Comparison of ENCODE assay signal across 8 cellular contexts in genomic region chr20:5120189-5120484, GRCh38. TPM values are rescaled to one million over a fixed set of nuclear protein-coding genes. Genes with fewer than 3 reads are reported as not detected.
A peak's percentile ranks its signal among the peaks of the same experiment; 100 is the strongest.
DNase-seq lines count a peak whose midpoint lies in the region; ATAC-seq, FAIRE-seq and TF ChIP-seq lines count a peak whose summit lies in the region.

No MANE protein-coding gene starts in this region.

- H3K36me3 Mint-ChIP-seq in Caco-2 (ENCODE audit: insufficient read depth, unreplicated experiment) (peaks cover 60% of the 10 kb centered on the region), osteocyte (ENCODE audit: unreplicated experiment) (peaks cover 17% of the 10 kb centered on the region)

- FAIRE-seq in endothelial cell of umbilical vein (lab: Jason Lieb, UNC), result no peak

- dilution Hi-C loops in endothelial cell of umbilical vein (cut with MboI; ENCODE audit: extremely low pct_ligation_motif_present, low sequenced_read_pairs), result no loop called here

- ATAC-seq in GM18517 (IDR thresholded peaks at IDR 0.05; ENCODE audit: unreplicated experiment) (no peak), HG03280 (IDR thresholded peaks at IDR 0.05; ENCODE audit: unreplicated experiment) (no peak)

- H3K4me3 ChIP-seq in Caco-2 (ENCODE audit: low read depth, low read length) (peak overlapping the region; percentile 91), OCI-LY7 (ENCODE audit: low read depth, low read length, poor library complexity, severe bottlenecking) (peak overlapping the region; percentile 98), endothelial cell of umbilical vein (replicated peaks in 1 of 3; ENCODE audit: insufficient read depth in 1 of 3, low read depth in 1 of 3, low read length in 3 of 3) (peak overlapping the region; percentile 30 to 90 (median 67))

- peaks cover 13% of the 10 kb centered on the region; the same call in 1 of the 2 replicates for H3K4me1 ChIP-seq in Caco-2
- peaks cover 42% of the 10 kb centered on the region for H3K4me1 ChIP-seq in OCI-LY7 (ENCODE audit: insufficient read depth, low read length, poor library complexity, severe bottlenecking)
- peaks cover 22% of the 10 kb centered on the region for H3K4me1 ChIP-seq in endothelial cell of umbilical vein (ENCODE audit: control insufficient read depth, extremely low read depth, insufficient read depth, low read length)

- H4K20me1 ChIP-seq in OCI-LY7 (ENCODE audit: insufficient read depth, low read length) (peaks cover 39% of the 10 kb centered on the region), endothelial cell of umbilical vein (replicated peaks; ENCODE audit: control insufficient read depth, extremely low read depth, insufficient read depth, low read length) (no peaks in the 10 kb centered on the region)

- BruUV-seq in Caco-2 (replicated peaks; lab: Mats Ljungman, UMichigan) (no TSS peak), OCI-LY7 (replicated peaks; lab: Mats Ljungman, UMichigan) (no TSS peak), endothelial cell of umbilical vein (replicated peaks; lab: Mats Ljungman, UMichigan) (TSS peak; percentile 88)

- peak overlapping the region; percentile 22 for H3K9ac ChIP-seq in endothelial cell of umbilical vein (replicated peaks; ENCODE audit: extremely low read depth, insufficient read depth, low read length)

- H3K4me2 ChIP-seq in OCI-LY7 (ENCODE audit: low read length) (peak overlapping the region; percentile 78), endothelial cell of umbilical vein (ENCODE audit: insufficient read depth, low read length) (peak overlapping the region; percentile 68)

- H3K4me3 Mint-ChIP-seq in Caco-2 (ENCODE audit: unreplicated experiment), result peak overlapping the region; percentile 94
- peak overlapping the region; percentile 89 for H3K4me3 Mint-ChIP-seq in osteocyte (ENCODE audit: unreplicated experiment)

- no peak for DNase-seq in Caco-2
- DNase-seq in OCI-LY7 (ENCODE audit: low spot score), result no peak
- DNase-seq in endothelial cell of umbilical vein (ENCODE audit: low read depth, low spot score), result no peak
- no peak for DNase-seq in osteocyte (ENCODE audit: extremely low spot score, unreplicated experiment)
- DNase-seq in NCI-H128 (lab: John Stamatoyannopoulos, UW; ENCODE audit: unreplicated experiment), result no peak
- DNase-seq in GM10266 (ENCODE audit: extremely low spot score), result no peak

- H3K36me3 ChIP-seq in Caco-2 (ENCODE audit: control insufficient read depth, insufficient read depth, low read length) (peaks cover 1% of the 10 kb centered on the region; the same call in 1 of the 2 replicates), OCI-LY7 (ENCODE audit: insufficient read depth, low read length) (peaks cover 41% of the 10 kb centered on the region), endothelial cell of umbilical vein (ENCODE audit: control insufficient read depth in 2 of 2, extremely low read depth in 1 of 2, insufficient read depth in 2 of 2, low read length in 2 of 2) (peaks cover 0 to 3% of the 10 kb centered on the region in 2 experiments)

- H3K9me1 ChIP-seq in endothelial cell of umbilical vein (replicated peaks; ENCODE audit: control insufficient read depth, extremely low read depth, insufficient read depth, low read length), result no peaks in the 10 kb centered on the region

- H3K27ac Mint-ChIP-seq in Caco-2 (ENCODE audit: unreplicated experiment), result peak overlapping the region; percentile 91
- peak overlapping the region; percentile 96 for H3K27ac Mint-ChIP-seq in osteocyte (ENCODE audit: unreplicated experiment)

- H3K27me3 Mint-ChIP-seq in Caco-2 (ENCODE audit: insufficient read depth, unreplicated experiment) (no peaks in the 10 kb centered on the region), osteocyte (ENCODE audit: unreplicated experiment) (no peaks in the 10 kb centered on the region)

- H3K9me3 Mint-ChIP-seq in Caco-2 (ENCODE audit: unreplicated experiment), result no peaks in the 10 kb centered on the region
- no peaks in the 10 kb centered on the region for H3K9me3 Mint-ChIP-seq in osteocyte (ENCODE audit: unreplicated experiment)

- H3K9me3 ChIP-seq in Caco-2, result no peaks in the 10 kb centered on the region
- H3K9me3 ChIP-seq in OCI-LY7 (ENCODE audit: low read length), result no peaks in the 10 kb centered on the region
- no peaks in the 10 kb centered on the region for H3K9me3 ChIP-seq in endothelial cell of umbilical vein (replicated peaks; ENCODE audit: control insufficient read depth, insufficient read depth, low read length)

- peak overlapping the region; percentile 50 for H2AFZ ChIP-seq in OCI-LY7 (ENCODE audit: low read length)
- H2AFZ ChIP-seq in endothelial cell of umbilical vein (ENCODE audit: low read depth, low read length), result peak overlapping the region; percentile 61

- TF ChIP-seq CTCF in Caco-2 (IDR thresholded peaks at IDR 0.05; ENCODE audit: insufficient read depth in 1 of 2, low read depth in 1 of 2, low read length in 1 of 2, severe bottlenecking in 1 of 2, unreplicated experiment in 1 of 2) (no peak), OCI-LY7 (conservative IDR thresholded peaks at IDR 0.05; ENCODE audit: low read length) (no peak), endothelial cell of umbilical vein (IDR thresholded peaks at IDR 0.05; ENCODE audit: extremely low read depth in 1 of 2, insufficient read depth in 1 of 2, low read depth in 1 of 2, low read length in 2 of 2) (no peak), osteocyte (IDR thresholded peaks at IDR 0.05) (no peak), GM10266 (IDR thresholded peaks at IDR 0.05; ENCODE audit: control insufficient read depth, insufficient read depth, low read depth, missing control alignments) (no peak)

- peaks cover 46% of the 10 kb centered on the region for H3K79me2 ChIP-seq in OCI-LY7 (ENCODE audit: insufficient read depth, low read depth, low read length)
- peaks cover 37% of the 10 kb centered on the region for H3K79me2 ChIP-seq in endothelial cell of umbilical vein (ENCODE audit: control insufficient read depth, insufficient read depth, low read length)

- H3K27me3 ChIP-seq in Caco-2 (replicated peaks; ENCODE audit: control insufficient read depth, insufficient read depth, low read length) (no peaks in the 10 kb centered on the region), endothelial cell of umbilical vein (ENCODE audit: control insufficient read depth in 2 of 2, insufficient read depth in 2 of 2, low read length in 2 of 2) (no peaks in the 10 kb centered on the region)

- H3K9me2 ChIP-seq in OCI-LY7 (ENCODE audit: insufficient read depth, low read length), result no peaks in the 10 kb centered on the region

- H3K27ac ChIP-seq in OCI-LY7 (ENCODE audit: low read depth, low read length, poor library complexity, severe bottlenecking), result peak overlapping the region; percentile 89
- H3K27ac ChIP-seq in endothelial cell of umbilical vein (ENCODE audit: insufficient read depth, low read depth, low read length), result peak overlapping the region; percentile 46

- CTCF ChIA-PET in Caco-2 (lab: Charles Lee), result interaction anchor here (1.2 kb wide), 1 partner anchor 72 kb away, joined by 9 read pairs; no protein-coding TSS in a partner anchor
- CTCF ChIA-PET in OCI-LY7 (lab: Charles Lee; ENCODE audit: unreplicated experiment), result interaction anchor here (0.8 kb wide), 1 partner anchor 72 kb away, joined by 4 read pairs; no protein-coding TSS in a partner anchor
- CTCF ChIA-PET in endothelial cell of umbilical vein (lab: Charles Lee), result interaction anchor here (1.4 kb wide), 1 partner anchor 40 kb away, joined by 3 read pairs; no protein-coding TSS in a partner anchor

- peak; percentile 93 for TF ChIP-seq POLR2A in endothelial cell of umbilical vein (IDR thresholded peaks at IDR 0.05; ENCODE audit: low read depth, low read length)

- H3K4me1 Mint-ChIP-seq in Caco-2 (ENCODE audit: low read depth, unreplicated experiment) (peaks cover 16% of the 10 kb centered on the region), osteocyte (ENCODE audit: unreplicated experiment) (peaks cover 29% of the 10 kb centered on the region)

- POLR2A ChIA-PET in Caco-2 (lab: Charles Lee), result interaction anchor here (0.6 to 0.7 kb wide), 3 partner anchors 16 to 778 kb away, joined by 3 to 6 read pairs (median 3); no protein-coding TSS in a partner anchor
- POLR2A ChIA-PET in OCI-LY7 (lab: Charles Lee), result interaction anchor here (0.7 to 2.3 kb wide), 15 partner anchors 9 to 843 kb away, joined by 3 to 19 read pairs (median 4); no protein-coding TSS in a partner anchor
- POLR2A ChIA-PET in endothelial cell of umbilical vein (lab: Charles Lee), result interaction anchor here (0.6 to 1.7 kb wide), 2 partner anchors 37 to 72 kb away, joined by 5 to 6 read pairs; no protein-coding TSS in a partner anchor

- intact Hi-C loops in Caco-2 (cut with micrococcal nuclease; ENCODE audit: unreplicated experiment), result loop anchor here (10.0 kb wide), 1 partner anchor 325 kb away; no protein-coding TSS in a partner anchor
- intact Hi-C loops in OCI-LY7 (cut with micrococcal nuclease; ENCODE audit: unreplicated experiment), result no loop called here
- intact Hi-C loops in endothelial cell of umbilical vein (cut with micrococcal nuclease), result loop anchor here (1.0 to 10.0 kb wide), 2 partner anchors 72 to 235 kb away; no protein-coding TSS in a partner anchor

RNA-seq across cellular contexts. Expression of gene PCNA, which starts 0.4 kb away (rescaled TPM):
- total RNA-seq in Caco-2 (2022), result 233 and 258 TPM in 2 replicates
- total RNA-seq in OCI-LY7 (2014; rRNA removed; shearing (Covaris generic)), result 499 and 567 TPM in 2 replicates
- 470 and 513 TPM in 2 replicates for total RNA-seq in OCI-LY7 (2022)
- 161 and 175 TPM in 2 replicates for total RNA-seq in endothelial cell of umbilical vein
- polyA plus RNA-seq in endothelial cell of umbilical vein, result 261 and 295 TPM in 2 replicates
- 260 and 295 TPM in 2 replicates for polyA plus RNA-seq in endothelial cell of umbilical vein (2011; cell fraction: cytosol; rRNA removed)
- polyA plus RNA-seq in endothelial cell of umbilical vein (2011; cell fraction: nucleus; rRNA removed), result 125 and 178 TPM in 2 replicates
- polyA plus RNA-seq in endothelial cell of umbilical vein (2012), result 108 and 212 TPM in 2 replicates
- 94.7 and 108 TPM in 2 replicates for polyA minus RNA-seq in endothelial cell of umbilical vein
- 273 TPM for polyA minus RNA-seq in endothelial cell of umbilical vein (2011; cell fraction: cytosol; rRNA and poly(A)+ RNA removed)
- polyA minus RNA-seq in endothelial cell of umbilical vein (2011; cell fraction: nucleus; rRNA and poly(A)+ RNA removed), result 36.3 and 38.9 TPM in 2 replicates
- total RNA-seq in osteocyte, result 63.4 and 65.6 TPM in 2 replicates

RNA-seq across cellular contexts. Expression of gene CDS2, which starts 6.7 kb away (rescaled TPM):
- 46.7 and 53.8 TPM in 2 replicates for total RNA-seq in Caco-2 (2022)
- total RNA-seq in OCI-LY7 (2014; rRNA removed; shearing (Covaris generic)), result 16.5 and 16.6 TPM in 2 replicates
- total RNA-seq in OCI-LY7 (2022), result 42.8 and 46.1 TPM in 2 replicates
- 48.1 and 49.0 TPM in 2 replicates for total RNA-seq in endothelial cell of umbilical vein
- 39.5 and 47.0 TPM in 2 replicates for polyA plus RNA-seq in endothelial cell of umbilical vein
- 22.9 and 24.9 TPM in 2 replicates for polyA plus RNA-seq in endothelial cell of umbilical vein (2011; cell fraction: cytosol; rRNA removed)
- polyA plus RNA-seq in endothelial cell of umbilical vein (2011; cell fraction: nucleus; rRNA removed), result 19.1 and 25.9 TPM in 2 replicates
- polyA plus RNA-seq in endothelial cell of umbilical vein (2012), result 30.0 and 30.7 TPM in 2 replicates
- 122 and 166 TPM in 2 replicates for polyA minus RNA-seq in endothelial cell of umbilical vein
- polyA minus RNA-seq in endothelial cell of umbilical vein (2011; cell fraction: cytosol; rRNA and poly(A)+ RNA removed), result 7.8 TPM
- 20.5 and 42.7 TPM in 2 replicates for polyA minus RNA-seq in endothelial cell of umbilical vein (2011; cell fraction: nucleus; rRNA and poly(A)+ RNA removed)
- total RNA-seq in osteocyte, result 42.5 and 43.2 TPM in 2 replicates

RNA-seq across cellular contexts. Expression of gene TMEM230, which starts 7.3 kb away (rescaled TPM):
- 120 and 129 TPM in 2 replicates for total RNA-seq in Caco-2 (2022)
- 114 and 138 TPM in 2 replicates for total RNA-seq in OCI-LY7 (2014; rRNA removed; shearing (Covaris generic))
- total RNA-seq in OCI-LY7 (2022), result 81.1 and 90.5 TPM in 2 replicates
- total RNA-seq in endothelial cell of umbilical vein, result 80.5 and 93.3 TPM in 2 replicates
- 139 and 146 TPM in 2 replicates for polyA plus RNA-seq in endothelial cell of umbilical vein
- 131 and 137 TPM in 2 replicates for polyA plus RNA-seq in endothelial cell of umbilical vein (2011; cell fraction: cytosol; rRNA removed)
- polyA plus RNA-seq in endothelial cell of umbilical vein (2011; cell fraction: nucleus; rRNA removed), result 37.7 and 42.2 TPM in 2 replicates
- polyA plus RNA-seq in endothelial cell of umbilical vein (2012), result 134 and 142 TPM in 2 replicates
- 78.7 and 82.3 TPM in 2 replicates for polyA minus RNA-seq in endothelial cell of umbilical vein
- polyA minus RNA-seq in endothelial cell of umbilical vein (2011; cell fraction: cytosol; rRNA and poly(A)+ RNA removed), result 17.3 TPM
- 19.9 and 20.0 TPM in 2 replicates for polyA minus RNA-seq in endothelial cell of umbilical vein (2011; cell fraction: nucleus; rRNA and poly(A)+ RNA removed)
- total RNA-seq in osteocyte, result 97.4 and 101 TPM in 2 replicates
